Comparison of ENCODE assay signal across 25 cellular contexts in genomic region chr7:4014649-4015048, GRCh38.
"Had no signal": no experiment of that assay in that cellular context is flagged by ENCODE, and none has a peak within 500 bp of the region (broad histone marks: within the 10 kb centered on the region; RNA-seq: fewer than 3 reads in every experiment).

No MANE protein-coding gene starts in this region.

- FAIRE-seq: astrocyte, K562 had no signal

- ATAC-seq: activated CD8-positive, alpha-beta memory T cell treated with anti-CD3 and anti-CD28 coated beads, Interleukin-2, amount 10 ng/mL, durations not matched to agents 7 days and 5 days; activated CD8-positive, alpha-beta T cell treated with anti-CD3 and anti-CD28 coated beads, Interleukin-2, amount 10 ng/mL, durations not matched to agents 7 days and 5 days; activated naive CD4-positive, alpha-beta T cell treated with anti-CD3 and anti-CD28 coated beads, Interleukin-2, amount 50 U/mL, for 72 hours; activated naive CD8-positive, alpha-beta T cell treated with anti-CD3 and anti-CD28 coated beads, Interleukin-2, amount 50 U/mL, for 24 hours; K562; T-helper 17 cell; WTC11 had no signal

- DNase-seq: activated CD4-positive, alpha-beta T cell treated with anti-CD3 and anti-CD28 coated beads for 48 hours; activated CD4-positive, alpha-beta T cell treated with anti-CD3 and anti-CD28 coated beads, Interleukin-2, amount 50 U/mL, for 4 hours; activated CD4-positive, CD25-positive, alpha-beta regulatory T cell treated with anti-CD3 and anti-CD28 coated beads, Interleukin-2, amount 50 U/mL, for 72 hours; activated CD8-positive, alpha-beta memory T cell treated with anti-CD3 and anti-CD28 coated beads, Interleukin-2, amount 10 ng/mL, durations not matched to agents 7 days and 5 days; activated CD8-positive, alpha-beta T cell treated with anti-CD3 and anti-CD28 coated beads, Interleukin-2, amount 10 ng/mL, durations not matched to agents 7 days and 5 days; activated effector memory CD4-positive, alpha-beta T cell treated with Interleukin-2 at 50 U/mL for 16 hours; activated naive CD4-positive, alpha-beta T cell; activated naive CD8-positive, alpha-beta T cell treated with anti-CD3 and anti-CD28 coated beads, Interleukin-2, amount 50 U/mL, for 24 hours; activated T-cell treated with anti-CD3 and anti-CD28 coated beads, Interleukin-2, amount 50 U/mL, for 24 hours; amygdala; Karpas-422; MM.1S; NCI-H1105; NCI-H146; NCI-H187 treated with DMSO at 0.1 percent for 48 hours; NCI-H226; NCI-H526; NCI-H82; SIG-M5; T-helper 17 cell; T-helper 9 cell had no signal

- H3K4me3 ChIP-seq: K562 had no signal
